Comparison of ENCODE assay signal across 11 cellular contexts in the genomic region with DNA sequence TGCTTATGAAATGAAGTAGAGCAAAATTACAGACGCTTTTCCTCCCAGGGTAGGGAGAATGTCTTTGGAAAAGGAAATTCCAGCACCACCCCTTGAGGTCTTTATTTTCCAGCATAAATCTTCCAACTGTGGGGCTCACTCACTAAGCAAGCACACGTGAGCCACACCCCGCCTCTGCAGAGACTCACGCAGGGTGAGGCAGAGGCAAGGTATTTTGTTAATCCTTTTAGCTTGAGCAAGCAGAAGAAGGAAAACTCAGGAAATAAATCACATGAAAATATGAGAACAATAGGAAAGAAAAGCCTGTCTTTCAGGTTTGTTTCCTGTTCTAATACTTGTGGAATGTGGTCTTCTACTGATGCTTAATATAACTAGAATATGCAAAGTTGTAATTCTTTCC. TPM values are rescaled to one million over a fixed set of nuclear protein-coding genes. Genes with fewer than 3 reads are reported as not detected.
DNase-seq lines count a peak whose midpoint lies in the region; ATAC-seq and TF ChIP-seq lines count a peak whose summit lies in the region.
"Had no signal": no experiment of that assay in that cellular context is flagged by ENCODE, and none has a peak within 500 bp of the region (broad histone marks: within the 10 kb centered on the region; RNA-seq: fewer than 3 reads in every experiment).

No MANE protein-coding gene starts in this region.

- in situ Hi-C loops in mammary epithelial cell (cut with MboI; ENCODE audit: low sequenced_read_pairs in 2 of 2): no loop called here

- ATAC-seq in T-cell (replicated peaks in 1 of 4) (no peak), HG02571 (IDR thresholded peaks at IDR 0.05; ENCODE audit: unreplicated experiment) (no peak), aorta (ENCODE audit: low FRiP score) (no peak)
- ATAC-seq in activated naive CD4-positive, alpha-beta T cell treated with anti-CD3 and anti-CD28 coated beads, Interleukin-2, amount 50 U/mL, for 72 hours: no peak

- no peaks in the 10 kb centered on the region for H4K20me1 ChIP-seq in mammary epithelial cell (ENCODE audit: insufficient read depth, low read length)

- peak overlapping the region; percentile 70 for H3K4me2 ChIP-seq in mammary epithelial cell (ENCODE audit: insufficient read depth, low read depth, low read length)

- H3K36me3 Mint-ChIP-seq in mesothelial cell of epicardium: peaks cover 7% of the 10 kb centered on the region
- peaks cover 12% of the 10 kb centered on the region for H3K36me3 Mint-ChIP-seq in T-cell
- peaks cover 6 to 11% of the 10 kb centered on the region in 2 donors for H3K36me3 Mint-ChIP-seq in activated naive CD4-positive, alpha-beta T cell treated with anti-CD3 and anti-CD28 coated beads, Interleukin-2, amount 50 U/mL, for 72 hours
- H3K36me3 Mint-ChIP-seq: activated naive CD8-positive, alpha-beta T cell had no signal

- intact Hi-C loops in mammary epithelial cell (cut with micrococcal nuclease) (loop anchor here (2.0 to 5.0 kb wide), 2 partner anchors 41 to 169 kb away; a partner anchor contains a TSS), aorta (cut with DNase I) (loop anchor here (10.0 kb wide), 3 partner anchors 59 to 171 kb away; a partner anchor contains a TSS)

- dilution Hi-C loops in mammary epithelial cell (cut with HindIII; ENCODE audit: low sequenced_read_pairs): no loop called here

- H3K4me3 ChIP-seq in mammary epithelial cell (replicated peaks in 1 of 3; ENCODE audit: insufficient read depth in 1 of 3, low read depth in 2 of 3, low read length in 3 of 3) (no peak overlapping the region), aorta (ENCODE audit: low read length in 2 of 2) (no peak overlapping the region)

- DNase-seq in AG08395 (ENCODE audit: low spot score): peak; percentile 80
- peak; percentile 94 for DNase-seq in HT1080 (ENCODE audit: low read depth)
- peak; percentile 88 for DNase-seq in mammary epithelial cell
- DNase-seq in mesothelial cell of epicardium (ENCODE audit: low spot score in 2 of 2, unreplicated experiment in 2 of 2): no peak
- DNase-seq in T-cell: no peak
- DNase-seq in aorta: no peak
- DNase-seq in activated naive CD4-positive, alpha-beta T cell treated with anti-CD3 and anti-CD28 coated beads, Interleukin-2, amount 50 U/mL, for 72 hours (ENCODE audit: low spot score in 2 of 2): no peak
- DNase-seq: COR-L47 had no signal

- peak overlapping the region; percentile 85 for H3K27ac ChIP-seq in mammary epithelial cell (ENCODE audit: insufficient read depth, low read depth, low read length)
- H3K27ac ChIP-seq in aorta (ENCODE audit: low read depth in 1 of 2, low read length in 2 of 2): peak overlapping the region in 1 of 2 donors; percentile 71

- H3K27me3 ChIP-seq in mammary epithelial cell (ENCODE audit: insufficient read depth, low read length): no peaks in the 10 kb centered on the region
- H3K27me3 ChIP-seq in aorta (ENCODE audit: control insufficient read depth in 1 of 2, insufficient read depth in 2 of 2, low read length in 1 of 2): no peaks in the 10 kb centered on the region

- BruUV-seq in mammary epithelial cell (replicated peaks; lab: Mats Ljungman, UMichigan): no TSS peak

- 5% methylated on average over 4 of the region's 4 CpGs for WGBS in mammary epithelial cell (ENCODE audit: low coverage, missing lambda C conversion rate)
- WGBS in aorta, 2 donors: 12 to 15% methylated on average over 4 of the region's 4 CpGs

- H3K36me3 ChIP-seq in mammary epithelial cell (ENCODE audit: insufficient read depth, low read length): no peaks in the 10 kb centered on the region
- H3K36me3 ChIP-seq in aorta (ENCODE audit: control insufficient read depth in 1 of 2, insufficient read depth in 2 of 2, low read length in 1 of 2): no peaks in the 10 kb centered on the region

- peaks cover 21% of the 10 kb centered on the region for H3K9me3 Mint-ChIP-seq in mesothelial cell of epicardium
- peaks cover 4 to 6% (median 4%) of the 10 kb centered on the region in 3 donors for H3K9me3 Mint-ChIP-seq in T-cell
- peaks cover 6 to 9% of the 10 kb centered on the region in 2 donors for H3K9me3 Mint-ChIP-seq in activated naive CD4-positive, alpha-beta T cell treated with anti-CD3 and anti-CD28 coated beads, Interleukin-2, amount 50 U/mL, for 72 hours

- H3K4me1 Mint-ChIP-seq in mesothelial cell of epicardium (peaks cover 39% of the 10 kb centered on the region), T-cell (peaks cover 5 to 34% (median 15%) of the 10 kb centered on the region in 3 donors)

- H3K27me3 Mint-ChIP-seq in mesothelial cell of epicardium (ENCODE audit: low read depth) (no peaks in the 10 kb centered on the region), T-cell (peaks cover 0 to 4% of the 10 kb centered on the region in 2 donors)

- no peak overlapping the region for H2AFZ ChIP-seq in mammary epithelial cell (ENCODE audit: low read depth, low read length)

- H3K27ac Mint-ChIP-seq in mesothelial cell of epicardium (peak overlapping the region; percentile 95), T-cell (no peak overlapping the region)
- H3K27ac Mint-ChIP-seq in activated naive CD4-positive, alpha-beta T cell treated with anti-CD3 and anti-CD28 coated beads, Interleukin-2, amount 50 U/mL, for 72 hours: no peak overlapping the region
- H3K27ac Mint-ChIP-seq: activated naive CD8-positive, alpha-beta T cell; T-helper 1 cell treated with Interleukin-12 subunit alpha and Interleukin-12 subunit beta and Interleukin-4 antibody, amounts not matched to agents 30 μg/mL and 1 μg/mL, for 36 hours had no signal

- H3K9ac ChIP-seq in mammary epithelial cell (ENCODE audit: insufficient read depth, low read length): no peak overlapping the region

- POLR2A ChIA-PET in T-cell (lab: Charles Lee): no interaction called here

- CTCF ChIA-PET in mammary epithelial cell (lab: Charles Lee; ENCODE audit: low non-redundant PET) (no interaction called here), T-cell (lab: Charles Lee) (no interaction called here)

- peaks cover 8% of the 10 kb centered on the region for H3K79me2 ChIP-seq in mammary epithelial cell (ENCODE audit: insufficient read depth, low read length)

- H3K9me3 ChIP-seq in mammary epithelial cell (replicated peaks; ENCODE audit: insufficient read depth, low read length) (no peaks in the 10 kb centered on the region), aorta (ENCODE audit: control insufficient read depth, low read length) (no peaks in the 10 kb centered on the region)

- H3K4me1 ChIP-seq in mammary epithelial cell (ENCODE audit: insufficient read depth, low read length) (peaks cover 35% of the 10 kb centered on the region), aorta (ENCODE audit: control insufficient read depth in 1 of 2, insufficient read depth in 2 of 2, low read length in 2 of 2) (peaks cover 3 to 4% of the 10 kb centered on the region in 2 donors)

- no peak overlapping the region for H3K4me3 Mint-ChIP-seq in mesothelial cell of epicardium
- no peak overlapping the region for H3K4me3 Mint-ChIP-seq in T-cell
- H3K4me3 Mint-ChIP-seq: activated naive CD8-positive, alpha-beta T cell; T-helper 1 cell treated with Interleukin-12 subunit alpha and Interleukin-12 subunit beta and Interleukin-4 antibody, amounts not matched to agents 30 μg/mL and 1 μg/mL, for 36 hours had no signal

- TF ChIP-seq CTCF in mammary epithelial cell (conservative IDR thresholded peaks at IDR 0.05 in 1 of 2, IDR thresholded peaks at IDR 0.05 in 1 of 2; ENCODE audit: extremely low read depth in 1 of 2, insufficient read depth in 1 of 2, low read depth in 1 of 2, low read length in 2 of 2) (no peak), mesothelial cell of epicardium (IDR thresholded peaks at IDR 0.05; ENCODE audit: unreplicated experiment) (no peak)

RNA-seq across cellular contexts. Expression of a gene that starts 4.1 kb away (rescaled TPM):
- 32.2 and 38.5 TPM in 2 replicates for total RNA-seq in HT1080 (2014; rRNA removed; shearing (Covaris generic))
- 17.3 and 20.1 TPM in 2 replicates for polyA plus RNA-seq in HT1080 (2015; cell fraction: cytosol; rRNA removed)
- 11.1 and 14.6 TPM in 2 replicates for polyA plus RNA-seq in HT1080 (2015; cell fraction: nucleus; rRNA removed)
- 10 to 100 TPM; 24.3 to 32.1 TPM for total RNA-seq in mammary epithelial cell
- 15.0 TPM for polyA plus RNA-seq in mammary epithelial cell
- polyA minus RNA-seq in mammary epithelial cell: 17.5 TPM
- total RNA-seq in mesothelial cell of epicardium: 117 to 125 TPM (median 124 TPM) in 3 replicates
- 10 to 100 TPM; 31.9 to 50.3 (median 36.7) TPM for total RNA-seq in T-cell
- 10 to 100 TPM; 87.1 to 96.8 TPM for total RNA-seq in aorta
- 10 to 100 TPM; 15.3 TPM for polyA plus RNA-seq in aorta
- total RNA-seq in activated naive CD4-positive, alpha-beta T cell treated with anti-CD3 and anti-CD28 coated beads, Interleukin-2, amount 50 U/mL, for 72 hours: 10 to 100 TPM; 20.5 to 23.9 TPM

Comparison
In these comparisons a context has a peak if more than half of its experiments do, and no peak if none do; other contexts are left out.
1. DNase-seq: peak in AG08395 (single experiment), HT1080 (single experiment) and mammary epithelial cell (single experiment); none in mesothelial cell of epicardium (0 of 2), T-cell (0 of 34), aorta (0 of 2) and activated naive CD4-positive, alpha-beta T cell treated with anti-CD3 and anti-CD28 coated beads, Interleukin-2, amount 50 U/mL, for 72 hours (0 of 2).